ENCODE assay signal across 19 cellular contexts in the genomic region with DNA sequence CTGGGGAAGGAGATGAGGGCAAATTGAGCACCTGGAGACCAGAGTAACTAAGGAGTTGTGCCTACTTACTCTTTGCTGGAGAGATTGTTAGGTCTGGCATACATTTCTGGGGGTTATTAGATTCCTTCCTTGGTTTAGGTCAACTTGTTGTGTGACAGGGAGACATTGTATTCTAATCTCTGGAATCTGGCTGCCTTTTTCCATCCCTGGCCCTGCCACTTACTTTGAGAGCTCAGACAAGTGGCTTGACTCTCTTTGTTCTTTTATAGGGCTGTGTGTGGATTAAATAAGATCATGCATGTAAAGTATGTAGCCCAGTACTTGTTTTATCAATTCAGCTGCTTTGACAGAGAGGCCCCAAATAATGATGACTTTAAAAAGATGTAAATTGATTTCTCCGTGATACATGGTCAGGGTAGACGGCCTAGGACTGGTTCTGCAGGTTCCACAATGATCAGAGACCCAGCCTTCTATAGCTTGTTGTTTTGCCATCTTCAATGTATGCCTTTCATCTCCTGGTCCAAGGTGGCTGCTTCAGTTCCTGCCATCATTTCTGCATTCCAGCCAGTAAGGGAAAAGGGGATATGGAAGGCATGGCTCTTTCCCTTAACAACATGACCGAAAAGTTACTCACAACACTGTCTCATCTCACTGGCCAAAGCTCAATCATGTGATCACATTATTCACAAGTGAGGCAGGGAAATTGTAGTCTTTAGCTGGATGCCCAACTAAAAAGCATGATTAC.
DNase-seq lines count a peak whose midpoint lies in the region; ATAC-seq and TF ChIP-seq lines count a peak whose summit lies in the region.
"Had no signal": no experiment of that assay in that cellular context is flagged by ENCODE, and none has a peak within 500 bp of the region (broad histone marks: within the 10 kb centered on the region; RNA-seq: fewer than 3 reads in every experiment).

No MANE protein-coding gene starts in this region.

- H3K56ac ChIP-seq in mesendoderm (ENCODE audit: low read length): no peak overlapping the region

- no peak overlapping the region for H3K23ac ChIP-seq in mesendoderm (ENCODE audit: low read length)

- no peaks in the 10 kb centered on the region for H3K79me1 ChIP-seq in mesendoderm (ENCODE audit: low read length)

- H4K8ac ChIP-seq in mesendoderm (ENCODE audit: low read depth, low read length): no peak overlapping the region

- H3K4me1 Mint-ChIP-seq in CD4-positive, alpha-beta memory T cell: peaks cover 52 to 94% (median 80%) of the 10 kb centered on the region in 4 donors
- peaks cover 29% of the 10 kb centered on the region for H3K4me1 Mint-ChIP-seq in activated T-helper 17 cell treated with anti-CD3 and anti-CD28 coated beads, Interleukin-2, amount 50 U/mL, for 72 hours
- H3K4me1 Mint-ChIP-seq in CD14-positive monocyte: peaks cover 51% of the 10 kb centered on the region

- H3K9ac ChIP-seq in mesendoderm (ENCODE audit: low read length): no peak overlapping the region
- H3K9ac ChIP-seq: SK-N-SH had no signal

- intact Hi-C loops in CD4-positive, alpha-beta memory T cell (cut with micrococcal nuclease): no loop called here
- intact Hi-C loops in CD14-positive monocyte (cut with micrococcal nuclease): no loop called here
- intact Hi-C loops in sciatic nerve (cut with DNase I): no loop called here

- H3K18ac ChIP-seq in mesendoderm (ENCODE audit: low read length): no peak overlapping the region

- H3K4me2 ChIP-seq in mesendoderm (ENCODE audit: low read length): no peak overlapping the region
- H3K4me2 ChIP-seq: SK-N-SH had no signal

- POLR2A ChIA-PET in CD4-positive, alpha-beta memory T cell (lab: Charles Lee; ENCODE audit: partially characterized antibody): no interaction called here

- no peak overlapping the region for H2BK5ac ChIP-seq in mesendoderm (ENCODE audit: low read length)

- no peak overlapping the region for H3K4me3 Mint-ChIP-seq in CD4-positive, alpha-beta memory T cell
- H3K4me3 Mint-ChIP-seq in activated T-helper 17 cell treated with anti-CD3 and anti-CD28 coated beads, Interleukin-2, amount 50 U/mL, for 72 hours: no peak overlapping the region
- H3K4me3 Mint-ChIP-seq in CD14-positive monocyte: no peak overlapping the region
- H3K4me3 Mint-ChIP-seq: CD8-positive, alpha-beta T cell; IgD-negative memory B cell had no signal

- TF ChIP-seq CTCF in WERI-Rb-1 (IDR thresholded peaks at IDR 0.05; ENCODE audit: low read depth, low read length) (no peak), CD14-positive monocyte (IDR thresholded peaks at IDR 0.05) (no peak)

- no peaks in the 10 kb centered on the region for H3K36me3 ChIP-seq in CD4-positive, alpha-beta memory T cell (ENCODE audit: insufficient read depth, low read length)
- no peaks in the 10 kb centered on the region for H3K36me3 ChIP-seq in mesendoderm (ENCODE audit: control insufficient read depth, insufficient read depth, low read length)
- no peaks in the 10 kb centered on the region for H3K36me3 ChIP-seq in WERI-Rb-1
- H3K36me3 ChIP-seq: HAP-1 had no signal

- no peaks in the 10 kb centered on the region for H3K79me2 ChIP-seq in mesendoderm (ENCODE audit: control insufficient read depth, insufficient read depth, low read length)

- H3K27me3 ChIP-seq in CD4-positive, alpha-beta memory T cell (ENCODE audit: insufficient read depth, low read length): no peaks in the 10 kb centered on the region
- no peaks in the 10 kb centered on the region for H3K27me3 ChIP-seq in mesendoderm (ENCODE audit: insufficient read depth, low read length, poor library complexity)
- H3K27me3 ChIP-seq in WERI-Rb-1 (ENCODE audit: insufficient read depth, low read depth, severe bottlenecking): no peaks in the 10 kb centered on the region

- no peaks in the 10 kb centered on the region for H3K27me3 Mint-ChIP-seq in CD4-positive, alpha-beta memory T cell
- no peaks in the 10 kb centered on the region for H3K27me3 Mint-ChIP-seq in activated T-helper 17 cell treated with anti-CD3 and anti-CD28 coated beads, Interleukin-2, amount 50 U/mL, for 72 hours
- peaks cover 0 to 5% (median 0%) of the 10 kb centered on the region in 3 donors for H3K27me3 Mint-ChIP-seq in CD14-positive monocyte (ENCODE audit: low read depth in 3 of 3)
- H3K27me3 Mint-ChIP-seq: IgD-negative memory B cell had no signal

- H3K27ac Mint-ChIP-seq in CD4-positive, alpha-beta memory T cell: peak overlapping the region in 4 of 7 donors; percentile 51 to 78 (median 70)
- H3K27ac Mint-ChIP-seq in activated T-helper 17 cell treated with anti-CD3 and anti-CD28 coated beads, Interleukin-2, amount 50 U/mL, for 72 hours: peak overlapping the region; percentile 26
- H3K27ac Mint-ChIP-seq in CD14-positive monocyte: peak overlapping the region in 2 of 7 donors; percentile 4 to 35
- H3K27ac Mint-ChIP-seq: CD8-positive, alpha-beta T cell had no signal

- H2AK5ac ChIP-seq in mesendoderm (ENCODE audit: low read length): no peak overlapping the region

- no peak for DNase-seq in CD4-positive, alpha-beta memory T cell
- peak; percentile 11 for DNase-seq in NCI-H2029 (lab: John Stamatoyannopoulos, UW)
- DNase-seq in mesendoderm: peak; percentile 54
- no peak for DNase-seq in hepatic stellate cell (ENCODE audit: low spot score)
- DNase-seq in WERI-Rb-1: no peak
- DNase-seq in CD14-positive monocyte (ENCODE audit: low spot score): no peak
- no peak for DNase-seq in sciatic nerve (ENCODE audit: low spot score)
- DNase-seq: CD8-positive, alpha-beta T cell; EL; NCI-H1436; NCI-H2081 treated with DMSO at 0.1 percent for 48 hours; NCI-H446; NCI-H774; Right ventricle myocardium superior; SK-N-SH had no signal

- peaks cover 0 to 7% (median 0%) of the 10 kb centered on the region in 8 donors for H3K9me3 Mint-ChIP-seq in CD4-positive, alpha-beta memory T cell
- H3K9me3 Mint-ChIP-seq in activated T-helper 17 cell treated with anti-CD3 and anti-CD28 coated beads, Interleukin-2, amount 50 U/mL, for 72 hours: no peaks in the 10 kb centered on the region
- peaks cover 0 to 10% (median 5%) of the 10 kb centered on the region in 7 donors for H3K9me3 Mint-ChIP-seq in CD14-positive monocyte

- no peak overlapping the region for H3K27ac ChIP-seq in CD4-positive, alpha-beta memory T cell (ENCODE audit: low read depth, low read length)
- H3K27ac ChIP-seq in mesendoderm (ENCODE audit: low read depth, low read length) (no peak overlapping the region), WERI-Rb-1 (no peak overlapping the region)

- CTCF ChIA-PET in CD4-positive, alpha-beta memory T cell (lab: Charles Lee; ENCODE audit: partially characterized antibody): interaction anchor here (0.9 to 1.6 kb wide), 3 partner anchors 12 to 147 kb away, joined by 3 to 5 read pairs (median 3); no protein-coding TSS in a partner anchor

- H3K36me3 Mint-ChIP-seq in CD4-positive, alpha-beta memory T cell: peaks cover 9 to 33% of the 10 kb centered on the region in 2 donors
- no peaks in the 10 kb centered on the region for H3K36me3 Mint-ChIP-seq in activated T-helper 17 cell treated with anti-CD3 and anti-CD28 coated beads, Interleukin-2, amount 50 U/mL, for 72 hours (ENCODE audit: low read depth)
- H3K36me3 Mint-ChIP-seq in CD14-positive monocyte: peaks cover 31 to 41% of the 10 kb centered on the region in 2 donors

- no peak for ATAC-seq in activated T-helper 17 cell treated with anti-CD3 and anti-CD28 coated beads, Interleukin-2, amount 50 U/mL, for 72 hours (replicated peaks)
- ATAC-seq in sciatic nerve: no peak
- ATAC-seq: CD8-positive, alpha-beta T cell; Panc1 had no signal

- no peak overlapping the region for H2BK15ac ChIP-seq in mesendoderm (replicated peaks; ENCODE audit: low read depth)

- H2BK120ac ChIP-seq in mesendoderm (ENCODE audit: low read depth, low read length): no peak overlapping the region

- WGBS in mesendoderm (ENCODE audit: extremely low coverage, insufficient coverage, low lambda C conversion rate): no CpG with 5 or more reads among the region's 3 CpGs

- H4K5ac ChIP-seq in mesendoderm (ENCODE audit: low read length): no peak overlapping the region

- peaks cover 38% of the 10 kb centered on the region for H3K4me1 ChIP-seq in CD4-positive, alpha-beta memory T cell (ENCODE audit: insufficient read depth, low read length)
- peaks cover 15% of the 10 kb centered on the region for H3K4me1 ChIP-seq in mesendoderm (ENCODE audit: control insufficient read depth, low read depth, low read length)
- H3K4me1 ChIP-seq: HAP-1 had no signal

- no peak overlapping the region for H3K4ac ChIP-seq in mesendoderm (ENCODE audit: low read depth, low read length)

- no peak overlapping the region for H3K4me3 ChIP-seq in CD4-positive, alpha-beta memory T cell (ENCODE audit: low read length in 2 of 2)
- H3K4me3 ChIP-seq in mesendoderm (ENCODE audit: low read length): no peak overlapping the region
- no peak overlapping the region for H3K4me3 ChIP-seq in WERI-Rb-1 (ENCODE audit: low read depth, low read length)
- H3K4me3 ChIP-seq: HAP-1 had no signal

- no peaks in the 10 kb centered on the region for H3K9me3 ChIP-seq in CD4-positive, alpha-beta memory T cell (ENCODE audit: control insufficient read depth in 1 of 2, low read length in 2 of 2)
- no peaks in the 10 kb centered on the region for H3K9me3 ChIP-seq in WERI-Rb-1 (ENCODE audit: severe bottlenecking)
- H3K9me3 ChIP-seq: HAP-1, SK-N-SH had no signal

Comparison
In these comparisons a context has a peak if more than half of its experiments do, and no peak if none do; other contexts are left out.
1. DNase-seq: peak in NCI-H2029 (single experiment) and mesendoderm (single experiment); none in CD4-positive, alpha-beta memory T cell (0 of 5), hepatic stellate cell (single experiment), WERI-Rb-1 (single experiment), CD14-positive monocyte (single experiment) and sciatic nerve (single experiment).